25 cellular contexts compared by ENCODE assay signal in the genomic region with DNA sequence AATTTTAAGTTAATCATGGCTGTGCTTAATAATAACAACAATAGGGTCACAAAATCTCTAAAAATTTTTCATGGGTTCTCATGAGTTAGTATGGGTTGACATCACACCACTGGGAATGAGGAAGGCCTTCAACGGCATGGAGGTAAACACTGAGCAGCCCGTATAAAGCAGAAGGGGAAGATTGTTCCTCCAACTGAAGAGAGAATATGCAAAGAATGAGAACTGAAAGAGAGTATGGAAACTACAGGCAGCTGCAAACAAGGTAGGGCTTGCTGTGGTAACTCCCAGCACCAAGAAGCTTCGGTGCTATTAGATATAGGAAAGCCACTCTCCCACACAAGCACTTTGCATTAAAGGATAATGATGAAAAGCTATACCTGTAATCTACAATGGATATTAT.
"Had no signal": no experiment of that assay in that cellular context is flagged by ENCODE, and none has a peak within 500 bp of the region (broad histone marks: within the 10 kb centered on the region; RNA-seq: fewer than 3 reads in every experiment).

No MANE protein-coding gene starts in this region.

- ATAC-seq: activated T-cell treated with anti-CD3 and anti-CD28 coated beads, Interleukin-2, amount 50 U/mL, for 72 hours had no signal

- H3K27me3 ChIP-seq: adrenal gland, Peyer's patch, SJCRH30 had no signal

- H3K9me3 Mint-ChIP-seq: activated CD4-positive, alpha-beta memory T cell treated with anti-CD3 and anti-CD28 coated beads for 36 hours; activated CD4-positive, alpha-beta T cell treated with anti-CD3 and anti-CD28 coated beads, Interleukin-2, amount 10 ng/mL, durations not matched to agents 7 days and 5 days; activated naive CD4-positive, alpha-beta T cell treated with anti-CD3 and anti-CD28 coated beads, Interleukin-2, amount 10 ng/mL, durations not matched to agents 7 days and 5 days; activated naive CD8-positive, alpha-beta T cell treated with anti-CD3 and anti-CD28 coated beads for 36 hours; activated T-helper 2 cell treated with anti-CD3 and anti-CD28 coated beads, Interferon-gamma antibody, Interleukin-2, Interleukin-4, amounts not matched to agents 10 μg/mL and 5 μg/mL and 100 μg/mL, durations not matched to agents 14 hours and 24 hours and 36 hours had no signal

- H3K4me1 ChIP-seq: adrenal gland, Peyer's patch, SJCRH30 had no signal

- H3K4me1 Mint-ChIP-seq: activated CD4-positive, alpha-beta T cell treated with anti-CD3 and anti-CD28 coated beads, Interleukin-2, amount 10 ng/mL, durations not matched to agents 7 days and 5 days; activated naive CD4-positive, alpha-beta T cell treated with anti-CD3 and anti-CD28 coated beads, Interleukin-2, amount 10 ng/mL, durations not matched to agents 7 days and 5 days; activated naive CD8-positive, alpha-beta T cell treated with anti-CD3 and anti-CD28 coated beads for 36 hours had no signal

- H3K9me3 ChIP-seq: adrenal gland, Peyer's patch, SJCRH30, SK-N-SH had no signal

- H3K36me3 ChIP-seq: adrenal gland, Peyer's patch, SJCRH30 had no signal

- H3K4me3 Mint-ChIP-seq: activated CD4-positive, alpha-beta memory T cell treated with anti-CD3 and anti-CD28 coated beads for 36 hours; activated CD4-positive, alpha-beta T cell treated with anti-CD3 and anti-CD28 coated beads, Interleukin-2, amount 10 ng/mL, durations not matched to agents 7 days and 5 days; activated naive CD4-positive, alpha-beta T cell treated with anti-CD3 and anti-CD28 coated beads, Interleukin-2, amount 10 ng/mL, durations not matched to agents 7 days and 5 days; activated naive CD8-positive, alpha-beta T cell treated with anti-CD3 and anti-CD28 coated beads for 36 hours; activated T-cell treated with anti-CD3 and anti-CD28 coated beads, Interleukin-2, amount 50 U/mL, for 72 hours had no signal

- H3K4me3 ChIP-seq: adrenal gland, Peyer's patch, SJCRH30 had no signal

- H3K27me3 Mint-ChIP-seq: activated CD4-positive, alpha-beta T cell treated with anti-CD3 and anti-CD28 coated beads, Interleukin-2, amount 10 ng/mL, durations not matched to agents 7 days and 5 days; activated naive CD4-positive, alpha-beta T cell treated with anti-CD3 and anti-CD28 coated beads, Interleukin-2, amount 10 ng/mL, durations not matched to agents 7 days and 5 days; activated naive CD8-positive, alpha-beta T cell treated with anti-CD3 and anti-CD28 coated beads for 36 hours had no signal

- H3K36me3 Mint-ChIP-seq: activated CD4-positive, alpha-beta memory T cell treated with anti-CD3 and anti-CD28 coated beads for 36 hours; activated naive CD4-positive, alpha-beta T cell treated with anti-CD3 and anti-CD28 coated beads, Interleukin-2, amount 10 ng/mL, durations not matched to agents 7 days and 5 days; activated naive CD8-positive, alpha-beta T cell treated with anti-CD3 and anti-CD28 coated beads for 36 hours had no signal

- DNase-seq: activated CD4-positive, alpha-beta memory T cell treated with anti-CD3 and anti-CD28 coated beads for 36 hours; activated CD4-positive, alpha-beta T cell treated with anti-CD3 and anti-CD28 coated beads, Interleukin-2, amount 10 ng/mL, durations not matched to agents 7 days and 5 days; activated CD4-positive, CD25-positive, alpha-beta regulatory T cell; activated gamma-delta T cell treated with Interleukin-2 at 50 U/mL for 16 hours; activated naive CD4-positive, alpha-beta T cell treated with anti-CD3 and anti-CD28 coated beads, Interleukin-2, amount 10 ng/mL, durations not matched to agents 7 days and 5 days; activated naive CD8-positive, alpha-beta T cell treated with anti-CD3 and anti-CD28 coated beads for 36 hours; activated T-cell treated with anti-CD3 and anti-CD28 coated beads for 4 hours; activated T-cell treated with anti-CD3 and anti-CD28 coated beads, Interleukin-2, amount 50 U/mL, for 72 hours; adrenal gland; anterior cingulate cortex; cerebellar nuclear complex; NCI-H1092 treated with DMSO at 0.1 percent for 48 hours; NCI-H1417 treated with DMSO at 0.1 percent for 48 hours; NCI-H1694; NCI-H2029 treated with DMSO at 0.1 percent for 48 hours; NCI-H446; NCI-H524; NCI-H774; OCI-M1; Peyer's patch; Right ventricle myocardium superior; SJCRH30; SK-N-SH; T-helper 1 cell had no signal

- H3K27ac Mint-ChIP-seq: activated CD4-positive, alpha-beta memory T cell treated with anti-CD3 and anti-CD28 coated beads for 36 hours; activated CD4-positive, alpha-beta T cell treated with anti-CD3 and anti-CD28 coated beads, Interleukin-2, amount 10 ng/mL, durations not matched to agents 7 days and 5 days; activated naive CD4-positive, alpha-beta T cell treated with anti-CD3 and anti-CD28 coated beads, Interleukin-2, amount 10 ng/mL, durations not matched to agents 7 days and 5 days; activated naive CD8-positive, alpha-beta T cell treated with anti-CD3 and anti-CD28 coated beads for 36 hours; activated T-cell treated with anti-CD3 and anti-CD28 coated beads, Interleukin-2, amount 50 U/mL, for 72 hours; activated T-helper 2 cell treated with anti-CD3 and anti-CD28 coated beads, Interferon-gamma antibody, Interleukin-2, Interleukin-4, amounts not matched to agents 10 μg/mL and 5 μg/mL and 100 μg/mL, durations not matched to agents 14 hours and 24 hours and 36 hours had no signal
